Comparison of ENCODE assay signal across 9 cellular contexts in genomic region chr6:21885532-21886089, GRCh38.
A peak's percentile ranks its signal among the peaks of the same experiment; 100 is the strongest.
DNase-seq lines count a peak whose midpoint lies in the region; ATAC-seq and TF ChIP-seq lines count a peak whose summit lies in the region.
"Had no signal": no experiment of that assay in that cellular context is flagged by ENCODE, and none has a peak within 500 bp of the region (broad histone marks: within the 10 kb centered on the region; RNA-seq: fewer than 3 reads in every experiment).

No MANE protein-coding gene starts in this region.

- DNase-seq in DMS 273 treated with DMSO at 0.1 percent for 48 hours (lab: John Stamatoyannopoulos, UW): peak; percentile 95
- DNase-seq in T1000 (lab: John Stamatoyannopoulos, UW): peak; percentile 63
- peak; percentile 92 for DNase-seq in glutamatergic neuron
- peak; percentile 84 for DNase-seq in pulmonary artery endothelial cell (ENCODE audit: low read depth, low spot score)
- DNase-seq in NCI-H1930 (lab: John Stamatoyannopoulos, UW): no peak
- no peak for DNase-seq in NCI-H2107 treated with DMSO at 0.1 percent for 48 hours (lab: John Stamatoyannopoulos, UW; ENCODE audit: unreplicated experiment)
- DNase-seq in NCI-H526 (lab: John Stamatoyannopoulos, UW): no peak

- no peak overlapping the region for H3K27ac Mint-ChIP-seq in glutamatergic neuron (ENCODE audit: unreplicated experiment)

- H3K27me3 Mint-ChIP-seq in glutamatergic neuron (ENCODE audit: unreplicated experiment): peaks cover 5% of the 10 kb centered on the region

- no peak overlapping the region for H3K4me3 Mint-ChIP-seq in glutamatergic neuron (ENCODE audit: unreplicated experiment)

- no peaks in the 10 kb centered on the region for H3K36me3 Mint-ChIP-seq in glutamatergic neuron (ENCODE audit: unreplicated experiment)

- peaks cover 3% of the 10 kb centered on the region for H3K9me3 Mint-ChIP-seq in glutamatergic neuron (ENCODE audit: unreplicated experiment)

- H3K4me1 Mint-ChIP-seq in glutamatergic neuron (ENCODE audit: low read depth, unreplicated experiment): peaks cover 18% of the 10 kb centered on the region

- ATAC-seq in GM21576 (IDR thresholded peaks at IDR 0.05; ENCODE audit: unreplicated experiment): no peak
- ATAC-seq: GM12878 had no signal

- no peak for TF ChIP-seq CTCF in glutamatergic neuron (IDR thresholded peaks at IDR 0.05; ENCODE audit: partially characterized antibody, unreplicated experiment)

Comparison
In these comparisons a context has a peak if more than half of its experiments do, and no peak if none do; other contexts are left out.
1. DNase-seq: peak in DMS 273 treated with DMSO at 0.1 percent for 48 hours (single experiment), T1000 (single experiment), glutamatergic neuron (single experiment) and pulmonary artery endothelial cell (single experiment); none in NCI-H1930 (0 of 2), NCI-H2107 treated with DMSO at 0.1 percent for 48 hours (single experiment) and NCI-H526 (0 of 2).